Comparison of ENCODE assay signal across 2 cellular contexts in the genomic region with DNA sequence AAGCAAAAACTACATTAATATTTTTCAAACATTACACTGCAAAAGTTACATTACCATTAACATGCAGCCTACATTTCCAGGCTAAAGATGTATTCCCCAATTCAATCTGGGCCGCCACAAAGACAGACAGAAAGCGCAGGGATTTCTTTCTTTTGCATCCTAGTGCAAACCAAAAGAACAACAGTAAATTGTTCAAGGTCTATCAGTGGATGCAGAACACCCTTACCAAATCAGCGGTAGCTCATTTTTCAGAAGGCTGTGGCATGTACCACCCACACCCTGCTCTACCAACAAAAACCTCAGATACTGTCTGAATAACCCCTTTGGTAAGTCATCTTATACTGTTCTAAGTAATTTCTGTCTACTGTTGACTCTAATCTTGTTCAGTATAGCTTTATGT.
A peak's percentile ranks its signal among the peaks of the same experiment; 100 is the strongest.
TF ChIP-seq lines count a peak whose summit lies in the region.

No MANE protein-coding gene starts in this region.

TF ChIP-seq in IMR-90, 13 proteins besides CTCF, POLR2A, EP300 and RAD21:
- TF ChIP-seq CEBPB (IDR thresholded peaks at IDR 0.05; ENCODE audit: low read depth, low read length) = no peak
- TF ChIP-seq ELK1 (IDR thresholded peaks at IDR 0.05; ENCODE audit: borderline replicate concordance, low read depth, low read length) = no peak

TF ChIP-seq in GM12878, 131 proteins besides CTCF, POLR2A, EP300 and RAD21:
- TF ChIP-seq RFX5 (IDR thresholded peaks at IDR 0.05; ENCODE audit: low read depth, low read length) (no peak), POLR2AphosphoS5 (IDR thresholded peaks at IDR 0.05; ENCODE audit: low read length) (peak; percentile 21), ATF3 (IDR thresholded peaks at IDR 0.05; ENCODE audit: borderline replicate concordance, extremely low read depth, low read depth, low read length) (no peak), STAT1 (conservative IDR thresholded peaks at IDR 0.05) (no peak)
